In the genomic region with DNA sequence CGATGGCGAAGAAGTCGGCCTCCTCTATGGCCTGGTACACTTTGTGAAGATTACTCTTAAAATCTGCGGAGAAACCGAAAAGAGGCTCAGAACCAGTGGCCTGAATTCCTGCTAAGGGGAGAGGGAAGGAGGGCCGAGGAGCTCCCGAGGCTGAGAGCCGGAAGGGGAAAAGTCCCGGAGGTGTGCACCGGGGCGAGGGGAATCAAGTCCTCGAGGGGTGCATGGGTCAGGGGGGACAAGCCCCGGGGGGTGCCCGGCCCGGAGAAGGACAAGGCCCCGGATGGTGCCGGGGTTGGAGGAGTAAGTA, we compare ENCODE assay signal across 8 cellular contexts. TPM values are rescaled to one million over a fixed set of nuclear protein-coding genes. Genes with fewer than 3 reads are reported as not detected.
DNase-seq lines count a peak whose midpoint lies in the region; ATAC-seq and TF ChIP-seq lines count a peak whose summit lies in the region.

No MANE protein-coding gene starts in this region.

- peak; percentile 6 for ATAC-seq in GM19328 (IDR thresholded peaks at IDR 0.05; ENCODE audit: unreplicated experiment)
- peak in 1 of 2 donors; percentile 0 for ATAC-seq in natural killer cell treated with Interleukin-12 subunit alpha and Interleukin-12 subunit beta and Interleukin-15 and Interleukin-18, amount 100 ng/mL, for 72 hours

- POLR2A ChIA-PET in AG04450 (lab: Yijun Ruan, JAX) = interaction anchor here (0.6 kb wide), 1 partner anchor 50 kb away, joined by 5 read pairs; no protein-coding TSS in a partner anchor

- H3K4me3 ChIP-seq in AG04450 (ENCODE audit: low read depth, low read length) (peak overlapping the region; percentile 93), NB4 (ENCODE audit: low read depth, low read length) (peak overlapping the region; percentile 84)

- H3K27ac Mint-ChIP-seq in natural killer cell treated with Interleukin-12 subunit alpha and Interleukin-12 subunit beta and Interleukin-15 and Interleukin-18, amount 100 ng/mL, for 72 hours = peak overlapping the region; percentile 95 to 97

- peak overlapping the region; percentile 90 for H3K4me3 Mint-ChIP-seq in natural killer cell treated with Interleukin-12 subunit alpha and Interleukin-12 subunit beta and Interleukin-15 and Interleukin-18, amount 100 ng/mL, for 72 hours

- no peak for TF ChIP-seq POLR2A in NB4 (IDR thresholded peaks at IDR 0.05; ENCODE audit: extremely low read depth, insufficient read length)

- TF ChIP-seq CTCF in AG04450 (IDR thresholded peaks at IDR 0.05; ENCODE audit: low read depth, low read length) (no peak), NB4 (IDR thresholded peaks at IDR 0.05; ENCODE audit: low read depth, low read length) (no peak)

- DNase-seq in AG04450 (ENCODE audit: low read depth, low spot score) = no peak
- DNase-seq in NB4 (ENCODE audit: low read depth) = no peak
- DNase-seq in dermis blood vessel endothelial cell = peak; percentile 25
- peak; percentile 59 for DNase-seq in natural killer cell treated with Interleukin-12 subunit alpha and Interleukin-12 subunit beta and Interleukin-15 and Interleukin-18, amount 100 ng/mL, for 72 hours (ENCODE audit: low spot score)
- no peak for DNase-seq in NCI-H1930 (lab: John Stamatoyannopoulos, UW)
- DNase-seq in NCI-H446 (lab: John Stamatoyannopoulos, UW) = no peak
- DNase-seq in dedifferentiated amniotic fluid mesenchymal stem cell (ENCODE audit: extremely low spot score) = no peak

- H3K27me3 Mint-ChIP-seq in natural killer cell treated with Interleukin-12 subunit alpha and Interleukin-12 subunit beta and Interleukin-15 and Interleukin-18, amount 100 ng/mL, for 72 hours = no peaks in the 10 kb centered on the region

- H3K27ac ChIP-seq in AG04450 (ENCODE audit: low read depth, low read length) = peak overlapping the region; percentile 88

- no peaks in the 10 kb centered on the region for H3K9me3 Mint-ChIP-seq in natural killer cell treated with Interleukin-12 subunit alpha and Interleukin-12 subunit beta and Interleukin-15 and Interleukin-18, amount 100 ng/mL, for 72 hours

- H3K36me3 Mint-ChIP-seq in natural killer cell treated with Interleukin-12 subunit alpha and Interleukin-12 subunit beta and Interleukin-15 and Interleukin-18, amount 100 ng/mL, for 72 hours = peaks cover 6% of the 10 kb centered on the region

- peaks cover 20 to 31% of the 10 kb centered on the region in 2 donors for H3K4me1 Mint-ChIP-seq in natural killer cell treated with Interleukin-12 subunit alpha and Interleukin-12 subunit beta and Interleukin-15 and Interleukin-18, amount 100 ng/mL, for 72 hours (ENCODE audit: low read depth in 2 of 2)

- CTCF ChIA-PET in AG04450 (lab: Charles Lee) = no interaction called here

- H3K27me3 ChIP-seq in AG04450 (ENCODE audit: control insufficient read depth, insufficient read depth, low read length) = no peaks in the 10 kb centered on the region

- no peaks in the 10 kb centered on the region; the same call in 1 of the 2 replicates for H3K9me3 ChIP-seq in AG04450 (ENCODE audit: control insufficient read depth, insufficient read depth, low read length)

RNA-seq across cellular contexts. Expression of a gene that starts 0.5 kb away (rescaled TPM):
- 33.9 and 37.7 TPM in 2 replicates for polyA plus RNA-seq in AG04450 (2011; rRNA removed)
- polyA minus RNA-seq in AG04450 (2011; rRNA and poly(A)+ RNA removed) = 21.0 and 24.9 TPM in 2 replicates
- total RNA-seq in dermis blood vessel endothelial cell = 23.7 and 30.7 TPM in 2 replicates
- 10 to 100 TPM; 25.4 to 50.4 TPM for total RNA-seq in natural killer cell treated with Interleukin-12 subunit alpha and Interleukin-12 subunit beta and Interleukin-15 and Interleukin-18, amount 100 ng/mL, for 72 hours

RNA-seq across cellular contexts. Expression of a gene that starts 3.2 kb away (rescaled TPM):
- polyA plus RNA-seq in AG04450 (2011; rRNA removed) = 63.7 and 75.0 TPM in 2 replicates
- 51.7 and 57.6 TPM in 2 replicates for polyA minus RNA-seq in AG04450 (2011; rRNA and poly(A)+ RNA removed)
- total RNA-seq in dermis blood vessel endothelial cell = 114 and 117 TPM in 2 replicates
- total RNA-seq in natural killer cell treated with Interleukin-12 subunit alpha and Interleukin-12 subunit beta and Interleukin-15 and Interleukin-18, amount 100 ng/mL, for 72 hours = 10 to 100 TPM; 67.0 to 94.4 TPM

Comparison
In these comparisons a context has a peak if more than half of its experiments do, and no peak if none do; other contexts are left out.
1. DNase-seq: peak in dermis blood vessel endothelial cell (single experiment) and natural killer cell treated with Interleukin-12 subunit alpha and Interleukin-12 subunit beta and Interleukin-15 and Interleukin-18, amount 100 ng/mL, for 72 hours (single experiment); none in AG04450 (single experiment), NB4 (single experiment), NCI-H1930 (0 of 2), NCI-H446 (0 of 2) and dedifferentiated amniotic fluid mesenchymal stem cell (single experiment).